Comparison of ENCODE assay signal across 8 cellular contexts in genomic region chr4:77075869-77076801, GRCh38. TPM values are rescaled to one million over a fixed set of nuclear protein-coding genes. Genes with fewer than 3 reads are reported as not detected.
DNase-seq lines count a peak whose midpoint lies in the region; ATAC-seq, FAIRE-seq and TF ChIP-seq lines count a peak whose summit lies in the region.

A gene with protein sequence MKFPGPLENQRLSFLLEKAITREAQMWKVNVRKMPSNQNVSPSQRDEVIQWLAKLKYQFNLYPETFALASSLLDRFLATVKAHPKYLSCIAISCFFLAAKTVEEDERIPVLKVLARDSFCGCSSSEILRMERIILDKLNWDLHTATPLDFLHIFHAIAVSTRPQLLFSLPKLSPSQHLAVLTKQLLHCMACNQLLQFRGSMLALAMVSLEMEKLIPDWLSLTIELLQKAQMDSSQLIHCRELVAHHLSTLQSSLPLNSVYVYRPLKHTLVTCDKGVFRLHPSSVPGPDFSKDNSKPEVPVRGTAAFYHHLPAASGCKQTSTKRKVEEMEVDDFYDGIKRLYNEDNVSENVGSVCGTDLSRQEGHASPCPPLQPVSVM (minus strand): TSS chr4:77075989. CDS start chr4:77066362, 9,627 bp downstream.

- H3K27ac Mint-ChIP-seq in activated T-helper 2 cell treated with anti-CD3 and anti-CD28 coated beads, Interferon-gamma antibody, Interleukin-2, Interleukin-4, amounts not matched to agents 10 μg/mL and 5 μg/mL and 100 μg/mL, durations not matched to agents 14 hours and 24 hours and 36 hours = peak within 1 kb of the TSS; percentile 100
- peak within 1 kb of the TSS in 6 of 10 donors; percentile 100 for H3K27ac Mint-ChIP-seq in naive thymus-derived CD8-positive, alpha-beta T cell

- peak within 1 kb of the TSS; percentile 83 for H2AFZ ChIP-seq in Loucy (ENCODE audit: low read length)

- peaks cover 38% of the 10 kb centered on the region for H3K4me1 Mint-ChIP-seq in activated T-helper 2 cell treated with anti-CD3 and anti-CD28 coated beads, Interferon-gamma antibody, Interleukin-2, Interleukin-4, amounts not matched to agents 10 μg/mL and 5 μg/mL and 100 μg/mL, durations not matched to agents 14 hours and 24 hours and 36 hours (ENCODE audit: low read depth)
- peaks cover 26 to 47% (median 41%) of the 10 kb centered on the region in 4 donors for H3K4me1 Mint-ChIP-seq in naive thymus-derived CD8-positive, alpha-beta T cell

- peak; percentile 46; the same call in 1 of the 2 replicates for TF ChIP-seq POLR2A in H54 (IDR thresholded peaks at IDR 0.05; ENCODE audit: low read depth, low read length)

- no peaks in the 10 kb centered on the region for H3K9me2 ChIP-seq in Loucy (replicated peaks; ENCODE audit: low read depth, low read length)

- H4K20me1 ChIP-seq in Loucy (ENCODE audit: insufficient read depth, low read length, poor library complexity, severe bottlenecking) = peaks cover 36% of the 10 kb centered on the region

- H3K36me3 ChIP-seq in Loucy (ENCODE audit: insufficient read depth, low read length) (no peaks in the 10 kb centered on the region), RWPE2 (ENCODE audit: low read depth) (peaks cover 15% of the 10 kb centered on the region)

- H3K4me1 ChIP-seq in Loucy (ENCODE audit: insufficient read depth, low read length, poor library complexity, severe bottlenecking) = peaks cover 51% of the 10 kb centered on the region
- peaks cover 25% of the 10 kb centered on the region for H3K4me1 ChIP-seq in RWPE2 (ENCODE audit: insufficient read depth, poor library complexity, severe bottlenecking)

- peak within 1 kb of the TSS; percentile 88 for H3K27ac ChIP-seq in RWPE2 (ENCODE audit: poor library complexity, severe bottlenecking)

- H3K27me3 Mint-ChIP-seq in activated T-helper 2 cell treated with anti-CD3 and anti-CD28 coated beads, Interferon-gamma antibody, Interleukin-2, Interleukin-4, amounts not matched to agents 10 μg/mL and 5 μg/mL and 100 μg/mL, durations not matched to agents 14 hours and 24 hours and 36 hours (ENCODE audit: low read depth) = no peaks in the 10 kb centered on the region
- peaks cover 0 to 9% (median 0%) of the 10 kb centered on the region in 5 donors for H3K27me3 Mint-ChIP-seq in naive thymus-derived CD8-positive, alpha-beta T cell

- no peaks in the 10 kb centered on the region for H3K9me3 Mint-ChIP-seq in activated T-helper 2 cell treated with anti-CD3 and anti-CD28 coated beads, Interferon-gamma antibody, Interleukin-2, Interleukin-4, amounts not matched to agents 10 μg/mL and 5 μg/mL and 100 μg/mL, durations not matched to agents 14 hours and 24 hours and 36 hours
- peaks cover 0 to 2% (median 0%) of the 10 kb centered on the region in 9 donors for H3K9me3 Mint-ChIP-seq in naive thymus-derived CD8-positive, alpha-beta T cell

- TF ChIP-seq CTCF in Loucy (conservative IDR thresholded peaks at IDR 0.05; ENCODE audit: low read length) (no peak), RWPE2 (IDR thresholded peaks at IDR 0.05; ENCODE audit: poor library complexity, severe bottlenecking) (no peak), fibroblast of mammary gland (conservative IDR thresholded peaks at IDR 0.05; ENCODE audit: control insufficient read depth, insufficient read depth, low read depth, low read length) (no peak)

- intact Hi-C loops in activated T-helper 2 cell treated with anti-CD3 and anti-CD28 coated beads, Interferon-gamma antibody, Interleukin-2, Interleukin-4, amounts not matched to agents 10 μg/mL and 5 μg/mL and 100 μg/mL, durations not matched to agents 14 hours and 24 hours and 36 hours (cut with micrococcal nuclease) = loop anchor here (1.0 to 10.0 kb wide), 9 partner anchors 19 to 1404 kb away; partner anchors contain the start of genes G3BP2 and NUP54

- peak within 1 kb of the TSS; percentile 94 for H3K4me3 Mint-ChIP-seq in activated T-helper 2 cell treated with anti-CD3 and anti-CD28 coated beads, Interferon-gamma antibody, Interleukin-2, Interleukin-4, amounts not matched to agents 10 μg/mL and 5 μg/mL and 100 μg/mL, durations not matched to agents 14 hours and 24 hours and 36 hours (ENCODE audit: low read depth)
- H3K4me3 Mint-ChIP-seq in naive thymus-derived CD8-positive, alpha-beta T cell = peak within 1 kb of the TSS in 7 of 10 donors; percentile 93 to 100 (median 99)

- H3K36me3 Mint-ChIP-seq in activated T-helper 2 cell treated with anti-CD3 and anti-CD28 coated beads, Interferon-gamma antibody, Interleukin-2, Interleukin-4, amounts not matched to agents 10 μg/mL and 5 μg/mL and 100 μg/mL, durations not matched to agents 14 hours and 24 hours and 36 hours (ENCODE audit: low read depth) = peaks cover 25% of the 10 kb centered on the region
- H3K36me3 Mint-ChIP-seq in naive thymus-derived CD8-positive, alpha-beta T cell = peaks cover 0 to 8% (median 7%) of the 10 kb centered on the region in 3 donors

- FAIRE-seq in H54 (lab: Jason Lieb, UNC) = peak; percentile 45

- peaks cover 4% of the 10 kb centered on the region for H3K27me3 ChIP-seq in Loucy (ENCODE audit: insufficient read depth, low read length, poor library complexity, severe bottlenecking)
- no peaks in the 10 kb centered on the region for H3K27me3 ChIP-seq in RWPE2 (ENCODE audit: insufficient read depth, poor library complexity, severe bottlenecking)

- no peaks in the 10 kb centered on the region for H3K9me3 ChIP-seq in Loucy (ENCODE audit: insufficient read depth, low read depth, low read length)
- H3K9me3 ChIP-seq in RWPE2 (ENCODE audit: severe bottlenecking) = no peaks in the 10 kb centered on the region

- DNase-seq in EL (peak; percentile 95), H54 (ENCODE audit: insufficient read length, low spot score) (peak; percentile 63), RWPE2 (ENCODE audit: low spot score) (peak; percentile 93), fibroblast of mammary gland (ENCODE audit: low read depth) (peak; percentile 97)
- DNase-seq in activated T-helper 2 cell treated with anti-CD3 and anti-CD28 coated beads, Interferon-gamma antibody, Interleukin-2, Interleukin-4, amounts not matched to agents 10 μg/mL and 5 μg/mL and 100 μg/mL, durations not matched to agents 14 hours and 24 hours and 36 hours (ENCODE audit: low spot score) = peak; percentile 92
- peak; percentile 86 to 100 (median 94) for DNase-seq in naive thymus-derived CD8-positive, alpha-beta T cell
- DNase-seq in stimulated activated naive CD4-positive, alpha-beta T cell (lab: John Stamatoyannopoulos, UW) = peak; percentile 87 to 98 (median 90)

- H3K9ac ChIP-seq in Loucy (ENCODE audit: low read depth, low read length, poor library complexity, severe bottlenecking) = peak within 1 kb of the TSS; percentile 99

- H3K4me2 ChIP-seq in Loucy (ENCODE audit: low read depth, low read length, poor library complexity, severe bottlenecking) = peak within 1 kb of the TSS; percentile 94

- POLR2A ChIA-PET in naive thymus-derived CD8-positive, alpha-beta T cell (lab: Charles Lee) = interaction anchor here (0.6 to 3.9 kb wide), 11 partner anchors 10 to 127 kb away, joined by 3 to 44 read pairs (median 5); partner anchors contain the start of genes CCNG2 and SEPTIN11

- H3K4me3 ChIP-seq in Loucy (ENCODE audit: low read length, poor library complexity, severe bottlenecking) (peak within 1 kb of the TSS; percentile 86), RWPE2 (ENCODE audit: severe bottlenecking) (peak within 1 kb of the TSS; percentile 51), fibroblast of mammary gland (ENCODE audit: control insufficient read depth, low read depth, low read length) (peak within 1 kb of the TSS; percentile 90)

- peaks cover 69% of the 10 kb centered on the region for H3K79me2 ChIP-seq in Loucy (ENCODE audit: insufficient read depth, low read length)

- peak; percentile 58 for ATAC-seq in RWPE2 (ENCODE audit: low read depth)
- peak; percentile 63 to 67 for ATAC-seq in naive thymus-derived CD8-positive, alpha-beta T cell

- 0 out of 2 replicates have a peak, but pooled peaks cover 5% of the 10 kb centered on the region for H3F3A ChIP-seq in Loucy (ENCODE audit: low read depth)

RNA-seq across cellular contexts. Expression of the gene that starts here (rescaled TPM):
- total RNA-seq in activated T-helper 2 cell treated with anti-CD3 and anti-CD28 coated beads, Interferon-gamma antibody, Interleukin-2, Interleukin-4, amounts not matched to agents 10 μg/mL and 5 μg/mL and 100 μg/mL, durations not matched to agents 14 hours and 24 hours and 36 hours = 321 and 330 TPM in 2 replicates
- total RNA-seq in naive thymus-derived CD8-positive, alpha-beta T cell = 100 to 1,000 TPM; 309 to 315 TPM
- 100 to 1,000 TPM; 304 to 350 (median 348) TPM for polyA plus RNA-seq in naive thymus-derived CD8-positive, alpha-beta T cell

Comparison
In these comparisons a context has a peak if more than half of its experiments do, and no peak if none do; other contexts are left out.
1. Peak in every context shown above with its lines: DNase-seq, ATAC-seq, H3K4me3 ChIP-seq and H3K27ac ChIP-seq.